19 cellular contexts compared by ENCODE assay signal in genomic region chr15:59157398-59157797, GRCh38. TPM values are rescaled to one million over a fixed set of nuclear protein-coding genes. Genes with fewer than 3 reads are reported as not detected.
DNase-seq lines count a peak whose midpoint lies in the region; ATAC-seq, FAIRE-seq and TF ChIP-seq lines count a peak whose summit lies in the region.
"Had no signal": no experiment of that assay in that cellular context is flagged by ENCODE, and none has a peak within 500 bp of the region (broad histone marks: within the 10 kb centered on the region; RNA-seq: fewer than 3 reads in every experiment).

No MANE protein-coding gene starts in this region.

- H3K9ac ChIP-seq in mammary epithelial cell (ENCODE audit: insufficient read depth, low read length): no peak overlapping the region
- H3K9ac ChIP-seq: BLaER1 treated with 17β-estradiol and CSF1 and Interleukin-3, amounts not matched to agents 10 nM and 100 nM had no signal

- no peaks in the 10 kb centered on the region for H4K20me1 ChIP-seq in mammary epithelial cell (ENCODE audit: insufficient read depth, low read length)
- H4K20me1 ChIP-seq: BLaER1 treated with 17β-estradiol and CSF1 and Interleukin-3, amounts not matched to agents 10 nM and 100 nM had no signal

- BruUV-seq in mammary epithelial cell (replicated peaks; lab: Mats Ljungman, UMichigan): no TSS peak

- no peaks in the 10 kb centered on the region for H3K27me3 ChIP-seq in breast epithelium
- H3K27me3 ChIP-seq in mammary epithelial cell (ENCODE audit: insufficient read depth, low read length): no peaks in the 10 kb centered on the region
- H3K27me3 ChIP-seq in WERI-Rb-1 (ENCODE audit: insufficient read depth, low read depth, severe bottlenecking): no peaks in the 10 kb centered on the region
- H3K27me3 ChIP-seq: BLaER1 treated with 17β-estradiol and CSF1 and Interleukin-3, amounts not matched to agents 10 nM and 100 nM had no signal

- CTCF ChIA-PET in mammary epithelial cell (lab: Charles Lee; ENCODE audit: low non-redundant PET): no interaction called here

- H3K9me3 ChIP-seq in breast epithelium (no peaks in the 10 kb centered on the region), mammary epithelial cell (replicated peaks; ENCODE audit: insufficient read depth, low read length) (no peaks in the 10 kb centered on the region), WERI-Rb-1 (ENCODE audit: severe bottlenecking) (no peaks in the 10 kb centered on the region)
- H3K9me3 ChIP-seq: BLaER1 treated with 17β-estradiol and CSF1 and Interleukin-3, amounts not matched to agents 10 nM and 100 nM had no signal

- in situ Hi-C loops in mammary epithelial cell (cut with MboI; ENCODE audit: low sequenced_read_pairs in 2 of 2): no loop called here

- peaks cover 55% of the 10 kb centered on the region for H3K36me3 Mint-ChIP-seq in nephron (ENCODE audit: low read depth)

- H3K36me3 ChIP-seq in breast epithelium: no peaks in the 10 kb centered on the region
- H3K36me3 ChIP-seq in mammary epithelial cell (ENCODE audit: insufficient read depth, low read length): peaks cover 29% of the 10 kb centered on the region
- H3K36me3 ChIP-seq in WERI-Rb-1: no peaks in the 10 kb centered on the region; the same call in 1 of the 2 replicates

- H3K9me3 Mint-ChIP-seq in nephron: no peaks in the 10 kb centered on the region
- H3K9me3 Mint-ChIP-seq: CD4-positive, alpha-beta T cell had no signal

- peak overlapping the region; percentile 43 to 66 for H3K27ac ChIP-seq in breast epithelium
- no peak overlapping the region for H3K27ac ChIP-seq in mammary epithelial cell (ENCODE audit: insufficient read depth, low read depth, low read length)
- H3K27ac ChIP-seq in VCaP: peak overlapping the region; percentile 81
- H3K27ac ChIP-seq in WERI-Rb-1: no peak overlapping the region
- H3K27ac ChIP-seq: BLaER1 treated with 17β-estradiol and CSF1 and Interleukin-3, amounts not matched to agents 10 nM and 100 nM; HL-60 had no signal

- intact Hi-C loops in breast epithelium (cut with DNase I; ENCODE audit: low total_unique reads): no loop called here
- intact Hi-C loops in mammary epithelial cell (cut with micrococcal nuclease): no loop called here

- H3K79me2 ChIP-seq in mammary epithelial cell (ENCODE audit: insufficient read depth, low read length): no peaks in the 10 kb centered on the region

- H2AFZ ChIP-seq in mammary epithelial cell (ENCODE audit: low read depth, low read length): no peak overlapping the region

- H3K27me3 Mint-ChIP-seq in nephron (ENCODE audit: low read depth): no peaks in the 10 kb centered on the region
- H3K27me3 Mint-ChIP-seq: CD4-positive, alpha-beta T cell had no signal

- no peak for TF ChIP-seq POLR2A in breast epithelium (IDR thresholded peaks at IDR 0.05)

- no peak overlapping the region for H3K4me3 ChIP-seq in breast epithelium
- no peak overlapping the region for H3K4me3 ChIP-seq in mammary epithelial cell (replicated peaks in 1 of 3; ENCODE audit: insufficient read depth in 1 of 3, low read depth in 2 of 3, low read length in 3 of 3)
- H3K4me3 ChIP-seq in WERI-Rb-1 (ENCODE audit: low read depth, low read length): no peak overlapping the region
- H3K4me3 ChIP-seq: BLaER1 treated with 17β-estradiol and CSF1 and Interleukin-3, amounts not matched to agents 10 nM and 100 nM; GM12878 had no signal

- H3K4me2 ChIP-seq in mammary epithelial cell (ENCODE audit: insufficient read depth, low read depth, low read length): no peak overlapping the region
- H3K4me2 ChIP-seq: BLaER1 treated with 17β-estradiol and CSF1 and Interleukin-3, amounts not matched to agents 10 nM and 100 nM had no signal

- peaks cover 30% of the 10 kb centered on the region for H3K4me1 Mint-ChIP-seq in nephron

- TF ChIP-seq CTCF in breast epithelium (IDR thresholded peaks at IDR 0.05) (no peak), mammary epithelial cell (conservative IDR thresholded peaks at IDR 0.05 in 1 of 2, IDR thresholded peaks at IDR 0.05 in 1 of 2; ENCODE audit: extremely low read depth in 1 of 2, insufficient read depth in 1 of 2, low read depth in 1 of 2, low read length in 2 of 2) (no peak), VCaP (conservative IDR thresholded peaks at IDR 0.05) (no peak), nephron (IDR thresholded peaks at IDR 0.05; ENCODE audit: unreplicated experiment in 3 of 3) (no peak), WERI-Rb-1 (IDR thresholded peaks at IDR 0.05; ENCODE audit: low read depth, low read length) (no peak)

- H3K27ac Mint-ChIP-seq in nephron: peak overlapping the region; percentile 74 to 93 (median 88)
- H3K27ac Mint-ChIP-seq: CD4-positive, alpha-beta T cell had no signal

- no peak overlapping the region for H3K4me3 Mint-ChIP-seq in nephron
- H3K4me3 Mint-ChIP-seq: CD4-positive, alpha-beta T cell had no signal

- dilution Hi-C loops in mammary epithelial cell (cut with HindIII; ENCODE audit: low sequenced_read_pairs): no loop called here

- peak; percentile 30 for FAIRE-seq in urothelium cell line (lab: Jason Lieb, UNC)
- FAIRE-seq: GM12878, H54 had no signal

- 93% methylated on average over 5 of the region's 5 CpGs for WGBS in mammary epithelial cell (ENCODE audit: low coverage, missing lambda C conversion rate)

- DNase-seq in breast epithelium (ENCODE audit: low spot score in 2 of 2) (no peak), mammary epithelial cell (no peak), urothelium cell line (ENCODE audit: low spot score) (no peak), WERI-Rb-1 (no peak)
- DNase-seq in activated CD8-positive, alpha-beta memory T cell treated with anti-CD3 and anti-CD28 coated beads, Interleukin-2, amount 50 U/mL, for 4 hours: no peak
- DNase-seq: 8988T; ACHN; Calu3; CD4-positive, alpha-beta T cell; DMS79 had no signal

- ATAC-seq in GM21717 (IDR thresholded peaks at IDR 0.05; ENCODE audit: unreplicated experiment): no peak
- ATAC-seq: GM12878, HCT116 had no signal

- H3K4me1 ChIP-seq in breast epithelium (peaks cover 0 to 12% of the 10 kb centered on the region in 2 donors), mammary epithelial cell (ENCODE audit: insufficient read depth, low read length) (no peaks in the 10 kb centered on the region)

RNA-seq across cellular contexts. Expression of gene LDHAL6B, which starts 49.2 kb away (rescaled TPM):
- total RNA-seq in breast epithelium (not detected), mammary epithelial cell (not detected)
- not detected for polyA plus RNA-seq in mammary epithelial cell
- polyA minus RNA-seq in mammary epithelial cell: not detected
- total RNA-seq: Calu3; CD4-positive, alpha-beta T cell; G401; GM12878 had no signal

RNA-seq across cellular contexts. Expression of gene CCNB2, which starts 52.5 kb away (rescaled TPM):
- total RNA-seq in breast epithelium: 1 to 10 TPM in 1 of 3 donors, under 1 TPM in 2; 0.29 to 3.5 (median 0.98) TPM
- 10 to 100 TPM in 1 of 2 donors, 1 to 10 TPM in 1; 2.8 to 37.4 TPM for total RNA-seq in mammary epithelial cell
- 67.7 TPM for polyA plus RNA-seq in mammary epithelial cell
- polyA minus RNA-seq in mammary epithelial cell: 40.0 TPM

Comparison
In these comparisons a context has a peak if more than half of its experiments do, and no peak if none do; other contexts are left out.
1. H3K27ac ChIP-seq: peak in breast epithelium (2 of 2) and VCaP (single experiment); none in mammary epithelial cell (single experiment) and WERI-Rb-1 (single experiment).